ENCODE assay signal across 9 cellular contexts in genomic region chr20:7926767-7927166, GRCh38. TPM values are rescaled to one million over a fixed set of nuclear protein-coding genes. Genes with fewer than 3 reads are reported as not detected.
DNase-seq lines count a peak whose midpoint lies in the region; ATAC-seq and TF ChIP-seq lines count a peak whose summit lies in the region.
"Had no signal": no experiment of that assay in that cellular context is flagged by ENCODE, and none has a peak within 500 bp of the region (broad histone marks: within the 10 kb centered on the region; RNA-seq: fewer than 3 reads in every experiment).

No MANE protein-coding gene starts in this region.

- H3K4me3 ChIP-seq in choroid plexus epithelial cell (ENCODE audit: low read depth, low read length) (no peak overlapping the region), osteoblast (ENCODE audit: insufficient read depth, low read length) (no peak overlapping the region)

- no peaks in the 10 kb centered on the region for H3K79me2 ChIP-seq in osteoblast (ENCODE audit: insufficient read depth, low read length)

- H4K20me1 ChIP-seq in osteoblast (ENCODE audit: insufficient read depth, low read length) = no peaks in the 10 kb centered on the region

- no peak for ATAC-seq in HG03095 (IDR thresholded peaks at IDR 0.05; ENCODE audit: unreplicated experiment)
- ATAC-seq in activated CD8-positive, alpha-beta memory T cell treated with anti-CD3 and anti-CD28 coated beads, Interleukin-2, amount 10 ng/mL, durations not matched to agents 7 days and 5 days = no peak

- H3K4me3 Mint-ChIP-seq in activated CD8-positive, alpha-beta memory T cell treated with anti-CD3 and anti-CD28 coated beads, Interleukin-2, amount 10 ng/mL, durations not matched to agents 7 days and 5 days = no peak overlapping the region

- H3K36me3 ChIP-seq in osteoblast (ENCODE audit: insufficient read depth, low read length) = no peaks in the 10 kb centered on the region

- no peaks in the 10 kb centered on the region for H3K9me3 ChIP-seq in osteoblast (ENCODE audit: low read depth, low read length)

- TF ChIP-seq CTCF in choroid plexus epithelial cell (conservative IDR thresholded peaks at IDR 0.05; ENCODE audit: low read depth, low read length) (peak; percentile 70), osteoblast (IDR thresholded peaks at IDR 0.05; ENCODE audit: extremely low read depth, low read depth, low read length) (peak; percentile 66)

- no peak overlapping the region for H2AFZ ChIP-seq in osteoblast (ENCODE audit: low read length)

- no peaks in the 10 kb centered on the region for H3K36me3 Mint-ChIP-seq in activated CD8-positive, alpha-beta memory T cell treated with anti-CD3 and anti-CD28 coated beads, Interleukin-2, amount 10 ng/mL, durations not matched to agents 7 days and 5 days

- CTCF ChIA-PET in activated CD8-positive, alpha-beta memory T cell treated with anti-CD3 and anti-CD28 coated beads, Interleukin-2, amount 10 ng/mL, durations not matched to agents 7 days and 5 days (lab: Charles Lee) = interaction anchor here (1.2 kb wide), 1 partner anchor 11 kb away, joined by 3 read pairs; no protein-coding TSS in a partner anchor

- no peaks in the 10 kb centered on the region for H3K27me3 ChIP-seq in osteoblast (ENCODE audit: insufficient read depth, low read length)

- no peak overlapping the region for H3K4me2 ChIP-seq in osteoblast (ENCODE audit: insufficient read depth, low read length)

- peaks cover 12% of the 10 kb centered on the region for H3K4me1 ChIP-seq in osteoblast (ENCODE audit: insufficient read depth, low read length)

- H3K9me3 Mint-ChIP-seq in activated CD8-positive, alpha-beta memory T cell treated with anti-CD3 and anti-CD28 coated beads, Interleukin-2, amount 10 ng/mL, durations not matched to agents 7 days and 5 days (ENCODE audit: low read depth) = no peaks in the 10 kb centered on the region

- DNase-seq in GM04504 (ENCODE audit: low read depth) (peak; percentile 3), NAMALWA (ENCODE audit: low spot score) (peak; percentile 42), choroid plexus epithelial cell (ENCODE audit: low read depth) (peak; percentile 78), osteoblast (ENCODE audit: insufficient read length, low spot score, missing footprints) (no peak), OCI-M2 (lab: John Stamatoyannopoulos, UW; ENCODE audit: unreplicated experiment) (no peak), DMS79 treated with DMSO at 0.1 percent for 48 hours (lab: John Stamatoyannopoulos, UW) (no peak)
- DNase-seq in activated CD8-positive, alpha-beta memory T cell treated with anti-CD3 and anti-CD28 coated beads, Interleukin-2, amount 10 ng/mL, durations not matched to agents 7 days and 5 days = no peak
- DNase-seq: activated naive CD4-positive, alpha-beta T cell treated with Interleukin-2 at 50 U/mL for 16 hours had no signal

- H3K4me1 Mint-ChIP-seq in activated CD8-positive, alpha-beta memory T cell treated with anti-CD3 and anti-CD28 coated beads, Interleukin-2, amount 10 ng/mL, durations not matched to agents 7 days and 5 days = no peaks in the 10 kb centered on the region

- no peak overlapping the region for H3K27ac Mint-ChIP-seq in activated CD8-positive, alpha-beta memory T cell treated with anti-CD3 and anti-CD28 coated beads, Interleukin-2, amount 10 ng/mL, durations not matched to agents 7 days and 5 days

- H3K27me3 Mint-ChIP-seq in activated CD8-positive, alpha-beta memory T cell treated with anti-CD3 and anti-CD28 coated beads, Interleukin-2, amount 10 ng/mL, durations not matched to agents 7 days and 5 days = peaks cover 8% of the 10 kb centered on the region

- H3K27ac ChIP-seq in osteoblast (ENCODE audit: low read depth, low read length) = no peak overlapping the region

RNA-seq across cellular contexts. Expression of gene HAO1, which starts 13.5 kb away (rescaled TPM):
- total RNA-seq in osteoblast = not detected in 2 replicates
- not detected for total RNA-seq in activated CD8-positive, alpha-beta memory T cell treated with anti-CD3 and anti-CD28 coated beads, Interleukin-2, amount 10 ng/mL, durations not matched to agents 7 days and 5 days

Comparison
In these comparisons a context has a peak if more than half of its experiments do, and no peak if none do; other contexts are left out.
1. DNase-seq: peak in GM04504 (single experiment), NAMALWA (single experiment) and choroid plexus epithelial cell (single experiment); none in osteoblast (single experiment), OCI-M2 (single experiment), activated CD8-positive, alpha-beta memory T cell treated with anti-CD3 and anti-CD28 coated beads, Interleukin-2, amount 10 ng/mL, durations not matched to agents 7 days and 5 days (single experiment) and DMS79 treated with DMSO at 0.1 percent for 48 hours (single experiment).